Comparison of ENCODE assay signal across 24 cellular contexts in genomic region chrX:22462959-22463358, GRCh38.
"Had no signal": no experiment of that assay in that cellular context is flagged by ENCODE, and none has a peak within 500 bp of the region (broad histone marks: within the 10 kb centered on the region; RNA-seq: fewer than 3 reads in every experiment).

No MANE protein-coding gene starts in this region.

- H3K27ac ChIP-seq: coronary artery, dorsolateral prefrontal cortex, esophagus muscularis mucosa, foreskin keratinocyte, gastroesophageal sphincter, heart left ventricle, hepatocyte, left lung, lower lobe of right lung had no signal

- DNase-seq: dermis blood vessel endothelial cell; dorsolateral prefrontal cortex; effector CD4-positive, alpha-beta T cell; effector memory CD4-positive, alpha-beta T cell; foreskin keratinocyte; heart left ventricle; hypothalamus; immature natural killer cell; left cardiac atrium; left lung; left ventricle myocardium superior; lower lobe of right lung; mesenchymal stem cell; mucosa of descending colon; naive B cell had no signal

- H3K27me3 ChIP-seq: esophagus muscularis mucosa, foreskin keratinocyte, gastroesophageal sphincter, heart left ventricle, hepatocyte, left lung had no signal

- H3K36me3 Mint-ChIP-seq: immature natural killer cell, mesothelial cell of epicardium, naive B cell had no signal

- H3K36me3 ChIP-seq: esophagus muscularis mucosa, gastroesophageal sphincter, heart left ventricle, left lung, lower lobe of right lung had no signal

- H3K9me3 Mint-ChIP-seq: immature natural killer cell had no signal

- H3K79me2 ChIP-seq: hepatocyte had no signal

- ATAC-seq: foreskin keratinocyte, gastroesophageal sphincter, heart left ventricle, left cardiac atrium, left lung, left ventricle myocardium superior, lower lobe of right lung, mucosa of descending colon had no signal

- FAIRE-seq: colon, endothelial cell of umbilical vein, frontal cortex, keratinocyte had no signal

- H3K4me1 ChIP-seq: esophagus muscularis mucosa, foreskin keratinocyte, gastroesophageal sphincter, heart left ventricle, left lung, lower lobe of right lung had no signal

- H3K4me2 ChIP-seq: hepatocyte had no signal

- H3K27me3 Mint-ChIP-seq: naive B cell had no signal

- H2AFZ ChIP-seq: hepatocyte had no signal

- H3K4me1 Mint-ChIP-seq: mesothelial cell of epicardium had no signal

- H3K4me3 Mint-ChIP-seq: immature natural killer cell, mesothelial cell of epicardium, naive B cell had no signal

- H3K27ac Mint-ChIP-seq: immature natural killer cell, mesothelial cell of epicardium, naive B cell had no signal

- H3K4me3 ChIP-seq: coronary artery, dorsolateral prefrontal cortex, esophagus muscularis mucosa, gastroesophageal sphincter, heart left ventricle, hepatocyte, left lung, lower lobe of right lung, mucosa of descending colon had no signal

- H3K9me3 ChIP-seq: esophagus muscularis mucosa, gastroesophageal sphincter, heart left ventricle, left lung, lower lobe of right lung, mucosa of descending colon had no signal
